Comparison of ENCODE assay signal across 1 cellular context in the genomic region with DNA sequence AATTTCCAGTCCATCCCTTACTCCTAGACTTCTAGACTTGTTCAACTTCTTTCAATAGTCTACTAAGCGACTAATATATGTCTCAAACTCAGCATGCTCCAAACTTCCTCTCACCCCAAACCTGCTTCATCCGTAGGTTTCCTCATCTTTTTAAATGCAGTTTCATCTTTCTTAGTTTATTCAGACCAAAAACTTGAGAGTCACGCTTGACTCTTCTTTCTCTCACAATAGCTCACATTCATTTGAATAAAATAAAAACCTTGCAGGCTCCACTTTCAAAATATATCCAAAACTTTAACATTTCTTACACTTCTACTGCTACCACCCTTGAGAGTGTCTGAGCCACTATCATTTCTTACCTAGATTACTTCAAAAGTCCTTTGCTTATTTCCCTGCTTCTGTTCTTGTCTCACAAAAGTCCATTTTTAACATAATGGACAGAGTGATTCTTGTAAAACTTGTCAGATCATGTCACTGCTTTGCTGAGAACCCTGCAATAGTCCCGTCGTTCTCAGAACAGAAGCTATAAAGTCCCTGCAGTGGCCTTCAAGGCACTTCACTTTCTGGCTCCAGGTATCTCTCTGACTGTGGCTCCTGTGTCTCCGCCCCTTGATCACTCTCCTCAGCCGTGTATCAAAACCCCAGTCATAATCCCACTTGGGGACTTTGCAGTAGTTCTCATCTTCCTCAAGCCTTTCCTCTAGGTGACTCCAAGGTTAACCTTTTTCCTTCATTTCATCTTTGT.
TF ChIP-seq lines count a peak whose summit lies in the region.

No MANE protein-coding gene starts in this region.

TF ChIP-seq in GM12878, 131 proteins besides CTCF, POLR2A, EP300 and RAD21 (continued from another document):
- TF ChIP-seq ZSCAN29 (IDR thresholded peaks at IDR 0.05) (no peak), CHD1 (IDR thresholded peaks at IDR 0.05; ENCODE audit: low read depth, low read length) (no peak), CBX3 (IDR thresholded peaks at IDR 0.05; ENCODE audit: borderline replicate concordance, low read depth) (no peak), NFIC (IDR thresholded peaks at IDR 0.05; ENCODE audit: low read depth, low read length) (no peak)
- TF ChIP-seq, protein P1, sequence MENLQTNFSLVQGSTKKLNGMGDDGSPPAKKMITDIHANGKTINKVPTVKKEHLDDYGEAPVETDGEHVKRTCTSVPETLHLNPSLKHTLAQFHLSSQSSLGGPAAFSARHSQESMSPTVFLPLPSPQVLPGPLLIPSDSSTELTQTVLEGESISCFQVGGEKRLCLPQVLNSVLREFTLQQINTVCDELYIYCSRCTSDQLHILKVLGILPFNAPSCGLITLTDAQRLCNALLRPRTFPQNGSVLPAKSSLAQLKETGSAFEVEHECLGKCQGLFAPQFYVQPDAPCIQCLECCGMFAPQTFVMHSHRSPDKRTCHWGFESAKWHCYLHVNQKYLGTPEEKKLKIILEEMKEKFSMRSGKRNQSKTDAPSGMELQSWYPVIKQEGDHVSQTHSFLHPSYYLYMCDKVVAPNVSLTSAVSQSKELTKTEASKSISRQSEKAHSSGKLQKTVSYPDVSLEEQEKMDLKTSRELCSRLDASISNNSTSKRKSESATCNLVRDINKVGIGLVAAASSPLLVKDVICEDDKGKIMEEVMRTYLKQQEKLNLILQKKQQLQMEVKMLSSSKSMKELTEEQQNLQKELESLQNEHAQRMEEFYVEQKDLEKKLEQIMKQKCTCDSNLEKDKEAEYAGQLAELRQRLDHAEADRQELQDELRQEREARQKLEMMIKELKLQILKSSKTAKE (IDR thresholded peaks at IDR 0.05; ENCODE audit: low read depth, poor library complexity, severe bottlenecking): no peak
- TF ChIP-seq, protein P2, sequence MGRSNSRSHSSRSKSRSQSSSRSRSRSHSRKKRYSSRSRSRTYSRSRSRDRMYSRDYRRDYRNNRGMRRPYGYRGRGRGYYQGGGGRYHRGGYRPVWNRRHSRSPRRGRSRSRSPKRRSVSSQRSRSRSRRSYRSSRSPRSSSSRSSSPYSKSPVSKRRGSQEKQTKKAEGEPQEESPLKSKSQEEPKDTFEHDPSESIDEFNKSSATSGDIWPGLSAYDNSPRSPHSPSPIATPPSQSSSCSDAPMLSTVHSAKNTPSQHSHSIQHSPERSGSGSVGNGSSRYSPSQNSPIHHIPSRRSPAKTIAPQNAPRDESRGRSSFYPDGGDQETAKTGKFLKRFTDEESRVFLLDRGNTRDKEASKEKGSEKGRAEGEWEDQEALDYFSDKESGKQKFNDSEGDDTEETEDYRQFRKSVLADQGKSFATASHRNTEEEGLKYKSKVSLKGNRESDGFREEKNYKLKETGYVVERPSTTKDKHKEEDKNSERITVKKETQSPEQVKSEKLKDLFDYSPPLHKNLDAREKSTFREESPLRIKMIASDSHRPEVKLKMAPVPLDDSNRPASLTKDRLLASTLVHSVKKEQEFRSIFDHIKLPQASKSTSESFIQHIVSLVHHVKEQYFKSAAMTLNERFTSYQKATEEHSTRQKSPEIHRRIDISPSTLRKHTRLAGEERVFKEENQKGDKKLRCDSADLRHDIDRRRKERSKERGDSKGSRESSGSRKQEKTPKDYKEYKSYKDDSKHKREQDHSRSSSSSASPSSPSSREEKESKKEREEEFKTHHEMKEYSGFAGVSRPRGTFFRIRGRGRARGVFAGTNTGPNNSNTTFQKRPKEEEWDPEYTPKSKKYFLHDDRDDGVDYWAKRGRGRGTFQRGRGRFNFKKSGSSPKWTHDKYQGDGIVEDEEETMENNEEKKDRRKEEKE (IDR thresholded peaks at IDR 0.05): no peak
TF ChIP-seq in GM12878: peak in this region for 0.
